Comparison of ENCODE assay signal across 27 cellular contexts in the genomic region with DNA sequence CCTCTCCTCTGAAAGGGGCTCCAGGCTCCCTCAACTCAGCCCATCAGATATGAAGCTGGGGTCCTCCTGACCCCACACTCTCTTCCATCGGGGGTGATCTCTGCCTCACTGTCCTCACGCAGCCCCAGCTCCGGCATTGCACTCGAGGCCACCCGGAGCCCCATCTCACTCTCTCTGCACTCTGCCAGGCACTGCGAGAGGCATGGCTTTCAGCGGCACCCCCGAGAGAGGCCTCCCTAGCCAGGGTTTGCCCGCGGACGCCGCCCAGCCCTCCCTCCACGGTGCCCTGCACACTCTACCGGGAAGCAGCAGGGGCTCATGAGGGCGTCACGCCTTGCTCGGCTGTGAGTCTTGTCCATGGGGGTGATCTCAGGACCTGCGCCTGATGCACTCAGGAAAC.
DNase-seq lines count a peak whose midpoint lies in the region; FAIRE-seq and TF ChIP-seq lines count a peak whose summit lies in the region.
"Had no signal": no experiment of that assay in that cellular context is flagged by ENCODE, and none has a peak within 500 bp of the region (broad histone marks: within the 10 kb centered on the region; RNA-seq: fewer than 3 reads in every experiment).

No MANE protein-coding gene starts in this region.

- POLR2A ChIA-PET in H1 (lab: Charles Lee; ENCODE audit: partially characterized antibody), result no interaction called here

- H3K79me2 ChIP-seq in H1 (ENCODE audit: control insufficient read depth in 1 of 2, insufficient read depth in 2 of 2, low read length in 2 of 2), result no peaks in the 10 kb centered on the region

- H3K79me1 ChIP-seq in H1 (ENCODE audit: low read depth, low read length) (no peaks in the 10 kb centered on the region), neuronal stem cell (ENCODE audit: low read depth, low read length) (no peaks in the 10 kb centered on the region)

- no peaks in the 10 kb centered on the region for H3K23me2 ChIP-seq in H1 (ENCODE audit: low read depth, low read length)

- H3K14ac ChIP-seq in H1 (ENCODE audit: insufficient read length) (no peak overlapping the region), neuronal stem cell (ENCODE audit: low read length) (peak overlapping the region; percentile 82)

- no peaks in the 10 kb centered on the region for H4K20me1 ChIP-seq in H1 (replicated peaks in 1 of 2; ENCODE audit: control insufficient read depth in 1 of 2, insufficient read depth in 2 of 2, low read length in 2 of 2)

- no peak overlapping the region for H4K5ac ChIP-seq in H1 (ENCODE audit: insufficient read length, low read depth, low read length)

- TF ChIP-seq CTCF in Peyer's patch (IDR thresholded peaks at IDR 0.05) (no peak), H1 (IDR thresholded peaks at IDR 0.05; ENCODE audit: control extremely low read depth in 1 of 3, insufficient read depth in 1 of 3, low read depth in 1 of 3, low read length in 3 of 3) (no peak), testis (IDR thresholded peaks at IDR 0.05) (no peak)

- CTCF ChIA-PET in H1 (lab: Charles Lee; ENCODE audit: partially characterized antibody), result interaction anchor here (1.7 kb wide), 1 partner anchor 86 kb away, joined by 4 read pairs; no protein-coding TSS in a partner anchor

- no peaks in the 10 kb centered on the region for H3K4me1 ChIP-seq in Peyer's patch
- H3K4me1 ChIP-seq in H1 (replicated peaks in 1 of 4; ENCODE audit: control insufficient read depth in 3 of 4, insufficient read depth in 4 of 4, low read length in 3 of 4), result no peaks in the 10 kb centered on the region
- H3K4me1 ChIP-seq in neuronal stem cell (ENCODE audit: control insufficient read depth in 2 of 2, insufficient read depth in 1 of 2, low read depth in 1 of 2, low read length in 2 of 2), result no peaks in the 10 kb centered on the region
- no peaks in the 10 kb centered on the region for H3K4me1 ChIP-seq in testis
- H3K4me1 ChIP-seq: SJSA1 had no signal

- H3K27me3 ChIP-seq in Peyer's patch (no peaks in the 10 kb centered on the region), H1 (replicated peaks in 1 of 4; ENCODE audit: control insufficient read depth in 3 of 4, extremely low read depth in 1 of 4, insufficient read depth in 3 of 4, low read length in 3 of 4) (no peaks in the 10 kb centered on the region), neuronal stem cell (ENCODE audit: control insufficient read depth in 3 of 3, insufficient read depth in 3 of 3, low read depth in 1 of 3, low read length in 3 of 3) (no peaks in the 10 kb centered on the region), testis (no peaks in the 10 kb centered on the region)
- H3K27me3 ChIP-seq: SJSA1 had no signal

- TF ChIP-seq RAD21 in H1 (IDR thresholded peaks at IDR 0.05 in 1 of 2, conservative IDR thresholded peaks at IDR 0.05 in 1 of 2; ENCODE audit: low read depth in 2 of 2, low read length in 2 of 2), result no peak

- H3K9me3 ChIP-seq in Peyer's patch (no peaks in the 10 kb centered on the region), H1 (ENCODE audit: insufficient read depth in 2 of 2, low read depth in 1 of 2, low read length in 1 of 2) (no peaks in the 10 kb centered on the region), neuronal stem cell (replicated peaks in 1 of 2; ENCODE audit: control insufficient read depth in 2 of 2, insufficient read depth in 1 of 2, low read depth in 1 of 2, low read length in 2 of 2) (no peaks in the 10 kb centered on the region), testis (no peaks in the 10 kb centered on the region)

- H4K91ac ChIP-seq in H1 (replicated peaks; ENCODE audit: insufficient read length, low read length) (no peak overlapping the region), neuronal stem cell (ENCODE audit: low read depth, low read length, poor library complexity) (peak overlapping the region; percentile 24)

- H3K27ac ChIP-seq in Peyer's patch, result no peak overlapping the region
- H3K27ac ChIP-seq in H1 (ENCODE audit: low read depth, low read length), result no peak overlapping the region
- H3K27ac ChIP-seq in neuronal stem cell (replicated peaks; ENCODE audit: low read length), result no peak overlapping the region
- H3K27ac ChIP-seq in testis, result no peak overlapping the region
- H3K27ac ChIP-seq: C4-2B, KMS-11, PC-9, SJSA1 had no signal

- H2AK5ac ChIP-seq in H1 (ENCODE audit: low read depth, low read length), result no peak overlapping the region
- peak overlapping the region; percentile 70 for H2AK5ac ChIP-seq in neuronal stem cell (ENCODE audit: low read depth, low read length)

- H2BK20ac ChIP-seq in H1 (ENCODE audit: low read length), result no peak overlapping the region

- H2BK15ac ChIP-seq in H1 (ENCODE audit: low read length), result no peak overlapping the region
- peak overlapping the region; percentile 37 for H2BK15ac ChIP-seq in neuronal stem cell (ENCODE audit: low read length)

- TF ChIP-seq EP300 in H1 (IDR thresholded peaks at IDR 0.05; ENCODE audit: borderline replicate concordance in 1 of 2, low read depth in 2 of 2, low read length in 2 of 2), result no peak

- intact Hi-C loops in testis (cut with DNase I; ENCODE audit: low total_unique reads), result no loop called here

- no peak for FAIRE-seq in H1 (lab: Jason Lieb, UNC)
- FAIRE-seq: GM12891, H54 had no signal

- peak; percentile 9 to 37 (median 23) for DNase-seq in Peyer's patch
- no peak for DNase-seq in H1 (ENCODE audit: low read depth in 1 of 2, low spot score in 2 of 2)
- no peak for DNase-seq in neuronal stem cell (ENCODE audit: low spot score)
- peak; percentile 2 for DNase-seq in testis
- DNase-seq in activated CD4-positive, alpha-beta T cell treated with anti-CD3 and anti-CD28 coated beads for 48 hours, result no peak
- no peak for DNase-seq in ACHN
- DNase-seq in DMS153 treated with DMSO at 0.1 percent for 48 hours (lab: John Stamatoyannopoulos, UW; ENCODE audit: unreplicated experiment), result no peak
- DNase-seq: CD8-positive, alpha-beta T cell; DMS 273 treated with DMSO at 0.1 percent for 48 hours; DMS79 treated with DMSO at 0.1 percent for 48 hours; GF-D8; IMR-90; MM.1S; NCI-H1048; NCI-H1417; NCI-H1694 treated with DMSO at 0.1 percent for 48 hours; NCI-H2081; NCI-H2227 treated with DMSO at 0.1 percent for 48 hours; NCI-H526 treated with DMSO at 0.1 percent for 48 hours; PC-9; Right ventricle myocardium superior; RPMI8226 had no signal

- in situ Hi-C loops in ACHN (cut with HindIII; ENCODE audit: low pct_ligation_motif_present, low pct_unique_long_range_greater_than_20kb, low sequenced_read_pairs), result no loop called here

- H4K8ac ChIP-seq in H1 (ENCODE audit: extremely low read depth, insufficient read depth, low read length) (peak overlapping the region; percentile 68; the same call in 1 of the 2 replicates), neuronal stem cell (ENCODE audit: low read depth, low read length) (peak overlapping the region; percentile 19)

- H3K4ac ChIP-seq in H1 (replicated peaks; ENCODE audit: insufficient read length, low read depth, low read length) (no peak overlapping the region), neuronal stem cell (ENCODE audit: low read length) (no peak overlapping the region)

- no peak overlapping the region for H3K56ac ChIP-seq in H1 (replicated peaks; ENCODE audit: insufficient read length, low read depth, low read length)

- H3K4me2 ChIP-seq in H1 (ENCODE audit: insufficient read depth in 1 of 2, low read depth in 2 of 2, low read length in 2 of 2) (no peak overlapping the region), neuronal stem cell (ENCODE audit: insufficient read depth, low read length, poor library complexity, severe bottlenecking) (no peak overlapping the region)
- H3K4me2 ChIP-seq: KMS-11, PC-9 had no signal

- H3K36me3 ChIP-seq in Peyer's patch (no peaks in the 10 kb centered on the region), H1 (ENCODE audit: control insufficient read depth in 2 of 4, insufficient read depth in 4 of 4, low read length in 3 of 4) (no peaks in the 10 kb centered on the region), neuronal stem cell (replicated peaks in 1 of 2; ENCODE audit: control insufficient read depth in 2 of 2, insufficient read depth in 2 of 2, low read length in 2 of 2) (no peaks in the 10 kb centered on the region), testis (ENCODE audit: low read depth, missing control alignments) (no peaks in the 10 kb centered on the region)
- H3K36me3 ChIP-seq: SJSA1 had no signal

- H2BK5ac ChIP-seq in H1 (ENCODE audit: low read depth, low read length), result no peak overlapping the region
- no peak overlapping the region for H2BK5ac ChIP-seq in neuronal stem cell (ENCODE audit: low read length)

- H2AFZ ChIP-seq in H1 (ENCODE audit: low read length), result no peak overlapping the region
- H2AFZ ChIP-seq in neuronal stem cell (ENCODE audit: low read length), result no peak overlapping the region
- H2AFZ ChIP-seq: PC-9 had no signal

- H3K23ac ChIP-seq in H1 (ENCODE audit: insufficient read length) (no peak overlapping the region), neuronal stem cell (ENCODE audit: low read depth, low read length, poor library complexity) (peak overlapping the region; percentile 73)

- H2BK12ac ChIP-seq in H1 (ENCODE audit: low read depth, low read length) (no peak overlapping the region), neuronal stem cell (ENCODE audit: low read length) (peak overlapping the region; percentile 58)

- H3K9ac ChIP-seq in H1 (replicated peaks in 1 of 4; ENCODE audit: extremely low read depth in 1 of 4, low read depth in 3 of 4, low read length in 3 of 4) (no peak overlapping the region), neuronal stem cell (ENCODE audit: low read depth, low read length, poor library complexity) (no peak overlapping the region)
- H3K9ac ChIP-seq: KMS-11 had no signal

- H3K18ac ChIP-seq in H1 (ENCODE audit: extremely low read depth, low read length) (no peak overlapping the region), neuronal stem cell (ENCODE audit: low read length) (peak overlapping the region; percentile 8)

- H3K4me3 ChIP-seq in Peyer's patch, result no peak overlapping the region
- no peak overlapping the region for H3K4me3 ChIP-seq in H1 (ENCODE audit: extremely low read depth in 1 of 4, insufficient read depth in 2 of 4, low read depth in 3 of 4, low read length in 4 of 4)
- peak overlapping the region in 1 of 2 donors; percentile 41 for H3K4me3 ChIP-seq in neuronal stem cell (ENCODE audit: low read length in 2 of 2)
- no peak overlapping the region for H3K4me3 ChIP-seq in testis
- H3K4me3 ChIP-seq: PC-9, SJSA1 had no signal

- H2BK120ac ChIP-seq in H1 (replicated peaks; ENCODE audit: low read depth, low read length) (no peak overlapping the region), neuronal stem cell (ENCODE audit: low read depth, low read length) (no peak overlapping the region)

- 90% methylated on average over 10 of the region's 18 CpGs; no CpG with 5 or more reads in 1 of the 2 experiments for WGBS in H1 (ENCODE audit: extremely low coverage in 1 of 2, insufficient coverage in 1 of 2, insufficient read length in 1 of 2, insufficient replicate concordance in 2 of 2, low coverage in 1 of 2, low lambda C conversion rate in 2 of 2, missing lambda C conversion rate in 1 of 2), 2 experiments
- WGBS in neuronal stem cell (ENCODE audit: extremely low coverage in 2 of 2, insufficient read length in 2 of 2, insufficient replicate concordance in 1 of 2), 2 donors, result no CpG with 5 or more reads among the region's 18 CpGs
- 83 to 96% methylated on average over 5 to 18 of the region's 18 CpGs for WGBS in testis, 2 donors

- no peak for TF ChIP-seq POLR2A in Peyer's patch (IDR thresholded peaks at IDR 0.05)
- no peak for TF ChIP-seq POLR2A in H1 (IDR thresholded peaks at IDR 0.05; ENCODE audit: control extremely low read depth in 1 of 2, low read depth in 2 of 2, low read length in 2 of 2)
- no peak for TF ChIP-seq POLR2A in testis (IDR thresholded peaks at IDR 0.05)

Comparison
In these comparisons a context has a peak if more than half of its experiments do, and no peak if none do; other contexts are left out.
1. DNase-seq: peak in Peyer's patch (3 of 3) and testis (single experiment); none in H1 (0 of 2), neuronal stem cell (single experiment), activated CD4-positive, alpha-beta T cell treated with anti-CD3 and anti-CD28 coated beads for 48 hours (single experiment), ACHN (single experiment) and DMS153 treated with DMSO at 0.1 percent for 48 hours (single experiment).